ENCODE assay signal across 9 cellular contexts in genomic region chr11:44090539-44090938, GRCh38. TPM values are rescaled to one million over a fixed set of nuclear protein-coding genes. Genes with fewer than 3 reads are reported as not detected.
"Had no signal": no experiment of that assay in that cellular context is flagged by ENCODE, and none has a peak within 500 bp of the region (broad histone marks: within the 10 kb centered on the region; RNA-seq: fewer than 3 reads in every experiment).

No MANE protein-coding gene starts in this region.

- H3K4me3 ChIP-seq: GM12878 had no signal

- ATAC-seq: GM12878 had no signal

- DNase-seq: GDM1, GF-D8 had no signal

- FAIRE-seq: G401.6, GM12878, GM12891, GM12892, GM18507, GM19239 had no signal

RNA-seq across cellular contexts. Expression of gene ACCS, which starts 24.5 kb away (rescaled TPM):
- total RNA-seq: G401 had no signal

RNA-seq across cellular contexts. Expression of gene ACCSL, which starts 42.8 kb away (rescaled TPM):
- total RNA-seq: G401, GM12878 had no signal
